ENCODE assay signal across 37 cellular contexts in the genomic region with DNA sequence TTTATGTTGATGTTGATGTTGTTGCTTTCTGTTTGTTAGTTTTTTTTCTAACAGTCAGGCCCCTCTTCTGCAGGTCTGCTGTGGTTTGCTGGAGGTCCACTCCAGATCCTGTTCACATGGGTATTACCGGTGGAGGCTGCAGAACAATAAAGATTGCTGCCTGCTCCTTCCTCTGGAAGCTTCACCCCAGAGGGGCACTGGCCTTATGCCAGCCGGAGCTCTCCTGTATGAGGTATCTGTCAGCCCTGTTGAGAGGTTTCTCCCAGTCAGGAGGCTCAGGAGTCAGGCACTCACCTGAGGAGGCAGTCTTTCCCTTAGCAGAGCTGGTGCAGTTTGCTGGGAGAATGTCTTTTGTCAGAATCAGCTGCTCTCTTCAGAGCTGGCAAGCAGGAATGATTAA. TPM values are rescaled to one million over a fixed set of nuclear protein-coding genes. Genes with fewer than 3 reads are reported as not detected.
"Had no signal": no experiment of that assay in that cellular context is flagged by ENCODE, and none has a peak within 500 bp of the region (broad histone marks: within the 10 kb centered on the region; RNA-seq: fewer than 3 reads in every experiment).

No MANE protein-coding gene starts in this region.

- ATAC-seq: activated naive CD4-positive, alpha-beta T cell treated with anti-CD3 and anti-CD28 coated beads, Interleukin-2, amount 50 U/mL, for 72 hours; activated naive CD8-positive, alpha-beta T cell treated with anti-CD3 and anti-CD28 coated beads, Interleukin-2, amount 50 U/mL, for 24 hours; activated T-cell treated with anti-CD3 and anti-CD28 coated beads, Interleukin-2, amount 50 U/mL, for 4 hours; activated T-cell treated with anti-CD3 and anti-CD28 coated beads, Interleukin-2, amount 50 U/mL, for 72 hours; activated T-helper 17 cell treated with anti-CD3 and anti-CD28 coated beads, Interleukin-2, amount 50 U/mL, for 72 hours; body of pancreas had no signal

- H3K27me3 ChIP-seq: ascending aorta, body of pancreas, brain microvascular endothelial cell, cardiac muscle cell had no signal

- H3K36me3 ChIP-seq: adrenal gland, ascending aorta, brain microvascular endothelial cell, breast epithelium, cardiac muscle cell had no signal

- H3K27ac ChIP-seq: adrenal gland, ascending aorta, body of pancreas, brain microvascular endothelial cell, breast epithelium, cardiac muscle cell had no signal

- H3K4me1 ChIP-seq: adrenal gland, ascending aorta, body of pancreas, breast epithelium had no signal

- H3K9me3 ChIP-seq: adrenal gland, ascending aorta, body of pancreas had no signal

- DNase-seq: activated effector memory CD4-positive, alpha-beta T cell treated with anti-CD3 and anti-CD28 coated beads, Interleukin-2, amount 50 U/mL, for 16 hours; activated effector memory CD4-positive, alpha-beta T cell treated with Interleukin-2 at 50 U/mL for 16 hours; activated gamma-delta T cell; activated gamma-delta T cell treated with Interleukin-2 at 50 U/mL for 16 hours; activated naive CD4-positive, alpha-beta T cell; activated naive CD4-positive, alpha-beta T cell treated with anti-CD3 and anti-CD28 coated beads for 36 hours; activated naive CD4-positive, alpha-beta T cell treated with anti-CD3 and anti-CD28 coated beads, Interleukin-2, amount 10 ng/mL, durations not matched to agents 7 days and 5 days; activated naive CD4-positive, alpha-beta T cell treated with anti-CD3 and anti-CD28 coated beads, Interleukin-2, amount 50 U/mL, for 16 hours; activated naive CD4-positive, alpha-beta T cell treated with Interleukin-2 at 50 U/mL for 16 hours; activated naive CD8-positive, alpha-beta T cell treated with anti-CD3 and anti-CD28 coated beads for 36 hours; activated naive CD8-positive, alpha-beta T cell treated with anti-CD3 and anti-CD28 coated beads, Interleukin-2, amount 10 ng/mL, durations not matched to agents 7 days and 5 days; activated naive CD8-positive, alpha-beta T cell treated with anti-CD3 and anti-CD28 coated beads, Interleukin-2, amount 50 U/mL, for 24 hours; activated T-cell treated with anti-CD3 and anti-CD28 coated beads, Interleukin-2, amount 50 U/mL, for 24 hours; activated T-cell treated with anti-CD3 and anti-CD28 coated beads, Interleukin-2, amount 50 U/mL, for 4 hours; activated T-cell treated with anti-CD3 and anti-CD28 coated beads, Interleukin-2, amount 50 U/mL, for 48 hours; activated T-cell treated with anti-CD3 and anti-CD28 coated beads, Interleukin-2, amount 50 U/mL, for 72 hours; adrenal gland; amniotic stem cell; amygdala; anterior cingulate cortex; aorta; body of pancreas; brain microvascular endothelial cell; central memory CD4-positive, alpha-beta T cell; cerebellar nuclear complex had no signal

- H3K4me3 ChIP-seq: adrenal gland, ascending aorta, body of pancreas, breast epithelium, cardiac muscle cell had no signal

RNA-seq across cellular contexts. Expression of gene CDX4, which starts 34.7 kb away (rescaled TPM):
- total RNA-seq: activated naive CD4-positive, alpha-beta T cell treated with anti-CD3 and anti-CD28 coated beads for 36 hours; activated naive CD4-positive, alpha-beta T cell treated with anti-CD3 and anti-CD28 coated beads, Interleukin-2, amount 50 U/mL, for 72 hours; activated naive CD8-positive, alpha-beta T cell treated with anti-CD3 and anti-CD28 coated beads for 36 hours; activated naive CD8-positive, alpha-beta T cell treated with anti-CD3 and anti-CD28 coated beads, Interleukin-2, amount 10 ng/mL, durations not matched to agents 7 days and 5 days; activated T-cell treated with anti-CD3 and anti-CD28 coated beads, Interleukin-2, amount 50 U/mL, for 4 hours; activated T-cell treated with anti-CD3 and anti-CD28 coated beads, Interleukin-2, amount 50 U/mL, for 72 hours; activated T-helper 1 cell treated with anti-CD3 and anti-CD28 coated beads, Interleukin-12 subunit alpha, Interleukin-12 subunit beta, Interleukin-2, Interleukin-4 antibody, amounts not matched to agents 30 ng/mL and 10 ng/mL and 1 ng/mL, durations not matched to agents 14 hours and 24 hours and 36 hours; activated T-helper 17 cell treated with anti-CD3 and anti-CD28 coated beads, Interleukin-2, amount 50 U/mL, for 72 hours; activated T-helper 2 cell treated with anti-CD3 and anti-CD28 coated beads, Interferon-gamma antibody, Interleukin-2, Interleukin-4, amounts not matched to agents 10 μg/mL and 5 μg/mL and 100 μg/mL, durations not matched to agents 14 hours and 24 hours and 36 hours; adrenal gland; aorta; ascending aorta; astrocyte; body of pancreas; breast epithelium; bronchial epithelial cell; cardiac muscle cell; cardiac septum; cerebellum; chondrocyte had no signal
